ENCODE assay signal across 9 cellular contexts in genomic region chr12:15629108-15629507, GRCh38.
DNase-seq lines count a peak whose midpoint lies in the region; ATAC-seq and TF ChIP-seq lines count a peak whose summit lies in the region.
"Had no signal": no experiment of that assay in that cellular context is flagged by ENCODE, and none has a peak within 500 bp of the region (broad histone marks: within the 10 kb centered on the region; RNA-seq: fewer than 3 reads in every experiment).

No MANE protein-coding gene starts in this region.

- no peaks in the 10 kb centered on the region for H3K36me3 ChIP-seq in OCI-LY3 (replicated peaks; ENCODE audit: low read depth, low read length)

- no peaks in the 10 kb centered on the region for H3K79me2 ChIP-seq in OCI-LY3 (ENCODE audit: low read length)

- no peaks in the 10 kb centered on the region for H3K9me3 Mint-ChIP-seq in progenitor cell of endocrine pancreas (ENCODE audit: low read depth)
- H3K9me3 Mint-ChIP-seq in activated naive CD4-positive, alpha-beta T cell treated with anti-CD3 and anti-CD28 coated beads, Interleukin-2, amount 10 ng/mL, durations not matched to agents 7 days and 5 days: no peaks in the 10 kb centered on the region
- H3K9me3 Mint-ChIP-seq: naive B cell had no signal

- no peaks in the 10 kb centered on the region for H3K27me3 ChIP-seq in OCI-LY3 (ENCODE audit: low read depth, low read length)

- peaks cover 33% of the 10 kb centered on the region for H3K4me1 Mint-ChIP-seq in progenitor cell of endocrine pancreas (ENCODE audit: low read depth)
- H3K4me1 Mint-ChIP-seq in activated naive CD4-positive, alpha-beta T cell treated with anti-CD3 and anti-CD28 coated beads, Interleukin-2, amount 10 ng/mL, durations not matched to agents 7 days and 5 days: no peaks in the 10 kb centered on the region
- H3K4me1 Mint-ChIP-seq: naive B cell had no signal

- H4K20me1 ChIP-seq in OCI-LY3 (ENCODE audit: insufficient read depth, low read length): no peaks in the 10 kb centered on the region

- H3K4me1 ChIP-seq in OCI-LY3 (ENCODE audit: low read length): peaks cover 17% of the 10 kb centered on the region

- TF ChIP-seq CTCF in OCI-LY3 (IDR thresholded peaks at IDR 0.05; ENCODE audit: low read depth, low read length): no peak
- TF ChIP-seq CTCF in fibroblast of the aortic adventitia (IDR thresholded peaks at IDR 0.05; ENCODE audit: insufficient read depth, low read length): no peak
- no peak for TF ChIP-seq CTCF in progenitor cell of endocrine pancreas (IDR thresholded peaks at IDR 0.05; ENCODE audit: unreplicated experiment)

- H3K4me3 Mint-ChIP-seq in progenitor cell of endocrine pancreas (ENCODE audit: low read depth): peak overlapping the region; percentile 10
- no peak overlapping the region for H3K4me3 Mint-ChIP-seq in activated naive CD4-positive, alpha-beta T cell treated with anti-CD3 and anti-CD28 coated beads, Interleukin-2, amount 10 ng/mL, durations not matched to agents 7 days and 5 days
- H3K4me3 Mint-ChIP-seq: naive B cell had no signal

- DNase-seq in fibroblast of the aortic adventitia (ENCODE audit: low read depth) (peak; percentile 97), progenitor cell of endocrine pancreas (ENCODE audit: low spot score, unreplicated experiment) (no peak), NCI-H524 (lab: John Stamatoyannopoulos, UW) (no peak)
- DNase-seq in activated naive CD4-positive, alpha-beta T cell treated with anti-CD3 and anti-CD28 coated beads, Interleukin-2, amount 10 ng/mL, durations not matched to agents 7 days and 5 days: no peak
- DNase-seq: naive B cell had no signal

- peaks cover 8% of the 10 kb centered on the region for H3K36me3 Mint-ChIP-seq in progenitor cell of endocrine pancreas (ENCODE audit: insufficient read depth)
- H3K36me3 Mint-ChIP-seq in activated naive CD4-positive, alpha-beta T cell treated with anti-CD3 and anti-CD28 coated beads, Interleukin-2, amount 10 ng/mL, durations not matched to agents 7 days and 5 days: no peaks in the 10 kb centered on the region
- H3K36me3 Mint-ChIP-seq: naive B cell had no signal

- H3K27ac Mint-ChIP-seq in progenitor cell of endocrine pancreas: peak overlapping the region; percentile 87
- no peak overlapping the region for H3K27ac Mint-ChIP-seq in activated naive CD4-positive, alpha-beta T cell treated with anti-CD3 and anti-CD28 coated beads, Interleukin-2, amount 10 ng/mL, durations not matched to agents 7 days and 5 days

- peak; percentile 86 for ATAC-seq in GM19463 (IDR thresholded peaks at IDR 0.05; ENCODE audit: unreplicated experiment)
- no peak for ATAC-seq in HG02973 (IDR thresholded peaks at IDR 0.05; ENCODE audit: unreplicated experiment)
- ATAC-seq in HG03025 (IDR thresholded peaks at IDR 0.05; ENCODE audit: low FRiP score, unreplicated experiment): no peak

- no peak overlapping the region for H3K9ac ChIP-seq in OCI-LY3 (ENCODE audit: low read length)

- peak overlapping the region; percentile 24; the same call in 1 of the 2 replicates for H2AFZ ChIP-seq in OCI-LY3 (ENCODE audit: low read depth, low read length)

- H3K27ac ChIP-seq in OCI-LY3 (ENCODE audit: low read length): no peak overlapping the region

- CTCF ChIA-PET in activated naive CD4-positive, alpha-beta T cell treated with anti-CD3 and anti-CD28 coated beads, Interleukin-2, amount 10 ng/mL, durations not matched to agents 7 days and 5 days (lab: Charles Lee): no interaction called here

- H3K9me3 ChIP-seq in OCI-LY3 (ENCODE audit: insufficient read depth, low read length): no peaks in the 10 kb centered on the region

- H3K4me3 ChIP-seq in OCI-LY3 (ENCODE audit: low read length) (no peak overlapping the region), fibroblast of the aortic adventitia (ENCODE audit: low read depth, low read length) (no peak overlapping the region)

- H3K27me3 Mint-ChIP-seq in progenitor cell of endocrine pancreas: no peaks in the 10 kb centered on the region
- H3K27me3 Mint-ChIP-seq in activated naive CD4-positive, alpha-beta T cell treated with anti-CD3 and anti-CD28 coated beads, Interleukin-2, amount 10 ng/mL, durations not matched to agents 7 days and 5 days: no peaks in the 10 kb centered on the region

- peak overlapping the region; percentile 36; the same call in 1 of the 2 replicates for H3K4me2 ChIP-seq in OCI-LY3 (ENCODE audit: low read length)
